ENCODE assay signal across 32 cellular contexts in genomic region chr2:157911646-157912217, GRCh38.
"Had no signal": no experiment of that assay in that cellular context is flagged by ENCODE, and none has a peak within 500 bp of the region (broad histone marks: within the 10 kb centered on the region; RNA-seq: fewer than 3 reads in every experiment).

No MANE protein-coding gene starts in this region.

- H3K4me2 ChIP-seq: PC-9 had no signal

- FAIRE-seq: RCC 7860 had no signal

- H3K36me3 ChIP-seq: brain microvascular endothelial cell, colonic mucosa had no signal

- ATAC-seq: activated naive CD8-positive, alpha-beta T cell treated with anti-CD3 and anti-CD28 coated beads, Interleukin-2, amount 50 U/mL, for 24 hours; activated T-cell treated with anti-CD3 and anti-CD28 coated beads, Interleukin-2, amount 50 U/mL, for 4 hours had no signal

- H2AFZ ChIP-seq: PC-9 had no signal

- H3K9me3 ChIP-seq: colonic mucosa had no signal

- H3K27me3 ChIP-seq: brain microvascular endothelial cell, colonic mucosa had no signal

- H3K4me1 ChIP-seq: colonic mucosa had no signal

- DNase-seq: activated B cell treated with CpG ODN at 0.5 μM for 24 hours; activated CD4-positive, alpha-beta memory T cell treated with anti-CD3 and anti-CD28 coated beads for 36 hours; activated CD4-positive, alpha-beta T cell treated with anti-CD3 and anti-CD28 coated beads for 4 hours; activated CD4-positive, alpha-beta T cell treated with anti-CD3 and anti-CD28 coated beads, Interleukin-2, amount 50 U/mL, for 1 hour; activated CD4-positive, CD25-positive, alpha-beta regulatory T cell treated with anti-CD3 and anti-CD28 coated beads, Interleukin-2, amount 50 U/mL, for 72 hours; activated CD8-positive, alpha-beta memory T cell treated with anti-CD3 and anti-CD28 coated beads, Interleukin-2, amount 50 U/mL, for 4 hours; activated effector memory CD4-positive, alpha-beta T cell treated with Interleukin-2 at 50 U/mL for 16 hours; activated naive CD4-positive, alpha-beta T cell treated with anti-CD3 and anti-CD28 coated beads, Interleukin-2, amount 10 ng/mL, durations not matched to agents 7 days and 5 days; activated naive CD8-positive, alpha-beta T cell treated with anti-CD3 and anti-CD28 coated beads, Interleukin-2, amount 50 U/mL, for 24 hours; activated T-cell treated with anti-CD3 and anti-CD28 coated beads for 4 hours; activated T-cell treated with anti-CD3 and anti-CD28 coated beads, Interleukin-2, amount 50 U/mL, for 4 hours; anterior cingulate cortex; brain microvascular endothelial cell; central memory CD4-positive, alpha-beta T cell; colonic mucosa; Karpas-422; KBM-7; NCI-H1105; NCI-H1417 treated with DMSO at 0.1 percent for 48 hours; NCI-H1694 treated with DMSO at 0.1 percent for 48 hours; NCI-H2171 treated with DMSO at 0.1 percent for 48 hours; NCI-H2227 treated with DMSO at 0.1 percent for 48 hours; NCI-H446; NCI-H510A treated with DMSO at 0.1 percent for 48 hours; NCI-H82; NK-92 treated with Interleukin-12 subunit alpha and Interleukin-12 subunit beta, amount 100 ng/mL, for 24 hours; PC-9; SIG-M5; T1000 had no signal

- H3K4me3 ChIP-seq: colonic mucosa, PC-9 had no signal

- H3K27ac ChIP-seq: brain microvascular endothelial cell, colonic mucosa, PC-9, RWPE1, VCaP had no signal
